12 cellular contexts compared by ENCODE assay signal in the genomic region with DNA sequence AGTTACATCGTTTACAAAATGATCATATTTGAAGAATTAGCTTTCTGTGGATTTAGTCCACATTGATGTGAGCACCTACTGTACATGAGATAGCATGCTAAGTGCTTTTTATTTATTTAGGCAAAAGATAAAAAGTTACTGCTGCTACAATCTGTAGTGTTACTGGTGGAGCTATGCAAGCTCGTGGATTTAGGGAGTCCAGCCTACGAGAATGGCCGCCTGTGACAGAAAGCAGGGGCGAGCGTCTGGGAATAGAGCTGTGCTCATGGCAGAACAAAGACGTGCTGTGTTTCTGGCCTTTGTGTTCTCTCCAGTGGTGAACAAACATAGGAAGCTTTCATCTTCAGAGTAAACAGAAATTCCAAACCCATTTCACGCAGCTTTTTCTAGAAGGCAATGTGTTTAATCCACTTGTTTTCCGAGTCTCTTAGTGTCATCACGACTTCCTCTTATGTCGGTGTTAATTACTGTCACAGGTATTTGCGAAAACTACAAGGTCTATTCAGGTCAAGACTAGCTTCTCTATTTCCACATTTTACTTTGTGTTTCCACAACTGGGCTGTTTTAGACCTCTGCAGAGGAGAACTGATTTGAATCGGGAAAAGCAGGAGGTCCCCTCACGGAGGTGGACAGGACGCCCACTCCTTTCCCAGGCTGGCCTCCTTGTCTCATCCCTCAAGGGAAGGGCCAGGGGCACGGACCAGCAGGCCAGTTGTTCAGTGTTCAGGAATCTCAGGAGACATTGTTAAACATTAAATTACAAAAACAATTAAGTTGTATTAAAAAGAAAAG.
A peak's percentile ranks its signal among the peaks of the same experiment; 100 is the strongest.
DNase-seq lines count a peak whose midpoint lies in the region; ATAC-seq and TF ChIP-seq lines count a peak whose summit lies in the region.
"Had no signal": no experiment of that assay in that cellular context is flagged by ENCODE, and none has a peak within 500 bp of the region (broad histone marks: within the 10 kb centered on the region; RNA-seq: fewer than 3 reads in every experiment).

No MANE protein-coding gene starts in this region.

- intact Hi-C loops in PC-3 (cut with micrococcal nuclease) (no loop called here), left ventricle myocardium superior (cut with micrococcal nuclease) (no loop called here)

- DNase-seq in DMS153 treated with DMSO at 0.1 percent for 48 hours (lab: John Stamatoyannopoulos, UW; ENCODE audit: unreplicated experiment): peak; percentile 42
- DNase-seq in NCI-H526 (lab: John Stamatoyannopoulos, UW): peak; percentile 64 to 86
- DNase-seq in epidermal melanocyte (ENCODE audit: insufficient read length, low spot score): peak; percentile 84
- peak; percentile 67 for DNase-seq in occipital lobe (lab: John Stamatoyannopoulos, UW)
- no peak for DNase-seq in HAP-1 (ENCODE audit: low spot score in 2 of 2)
- DNase-seq in PC-3: no peak
- DNase-seq in left ventricle myocardium superior: no peak
- DNase-seq in CD1c-positive myeloid dendritic cell (ENCODE audit: extremely low spot score): no peak
- DNase-seq: activated CD4-positive, alpha-beta memory T cell treated with anti-CD3 and anti-CD28 coated beads for 36 hours; GDM1; stimulated activated naive CD4-positive, alpha-beta T cell; T-helper 2 cell had no signal

- peaks cover 2% of the 10 kb centered on the region; the same call in 1 of the 2 replicates for H3K9me3 ChIP-seq in HAP-1
- no peaks in the 10 kb centered on the region for H3K9me3 ChIP-seq in PC-3 (ENCODE audit: low read length)

- H3K27me3 ChIP-seq in HAP-1 (ENCODE audit: low read depth) (no peaks in the 10 kb centered on the region), PC-3 (ENCODE audit: low read length) (no peaks in the 10 kb centered on the region)

- H3K4me3 ChIP-seq in HAP-1 (no peak overlapping the region), PC-3 (ENCODE audit: low read length) (no peak overlapping the region)

- no TSS peak for BruUV-seq in PC-3 (replicated peaks; lab: Mats Ljungman, UMichigan)

- H3K4me1 ChIP-seq in HAP-1 (no peaks in the 10 kb centered on the region), PC-3 (ENCODE audit: insufficient read depth, low read length) (peaks cover 12% of the 10 kb centered on the region)

- H2AFZ ChIP-seq in PC-3 (ENCODE audit: low read length): no peak overlapping the region

- ATAC-seq in PC-3 (no peak), left ventricle myocardium superior (no peak)

- POLR2A ChIA-PET in PC-3 (lab: Charles Lee; ENCODE audit: unreplicated experiment): no interaction called here

- no peaks in the 10 kb centered on the region for H3K79me2 ChIP-seq in PC-3 (ENCODE audit: low read length)

- H3K4me2 ChIP-seq in PC-3 (ENCODE audit: low read length): no peak overlapping the region

- H3K9ac ChIP-seq in PC-3 (ENCODE audit: low read length): no peak overlapping the region

- CTCF ChIA-PET in PC-3 (lab: Charles Lee): no interaction called here

- H4K20me1 ChIP-seq in PC-3 (ENCODE audit: low read length): no peaks in the 10 kb centered on the region

- no peak overlapping the region for H3K27ac ChIP-seq in PC-3 (ENCODE audit: low read length)

- in situ Hi-C loops in HAP-1 (cut with MboI; ENCODE audit: low sequenced_read_pairs): no loop called here

- H3F3A ChIP-seq in PC-3 (ENCODE audit: low read length, unreplicated experiment): no peaks in the 10 kb centered on the region

- no peaks in the 10 kb centered on the region for H3K36me3 ChIP-seq in HAP-1 (replicated peaks)
- no peaks in the 10 kb centered on the region for H3K36me3 ChIP-seq in PC-3 (ENCODE audit: low read depth, low read length)

- no peak for TF ChIP-seq CTCF in PC-3 (conservative IDR thresholded peaks at IDR 0.05; ENCODE audit: low read depth, low read length)

- H3K9me2 ChIP-seq in PC-3 (replicated peaks; ENCODE audit: low read length): no peaks in the 10 kb centered on the region

Comparison
In these comparisons a context has a peak if more than half of its experiments do, and no peak if none do; other contexts are left out.
1. DNase-seq: peak in DMS153 treated with DMSO at 0.1 percent for 48 hours (single experiment), NCI-H526 (2 of 2), epidermal melanocyte (single experiment) and occipital lobe (single experiment); none in HAP-1 (0 of 2), PC-3 (single experiment), left ventricle myocardium superior (single experiment) and CD1c-positive myeloid dendritic cell (single experiment).